28 cellular contexts compared by ENCODE assay signal in the genomic region with DNA sequence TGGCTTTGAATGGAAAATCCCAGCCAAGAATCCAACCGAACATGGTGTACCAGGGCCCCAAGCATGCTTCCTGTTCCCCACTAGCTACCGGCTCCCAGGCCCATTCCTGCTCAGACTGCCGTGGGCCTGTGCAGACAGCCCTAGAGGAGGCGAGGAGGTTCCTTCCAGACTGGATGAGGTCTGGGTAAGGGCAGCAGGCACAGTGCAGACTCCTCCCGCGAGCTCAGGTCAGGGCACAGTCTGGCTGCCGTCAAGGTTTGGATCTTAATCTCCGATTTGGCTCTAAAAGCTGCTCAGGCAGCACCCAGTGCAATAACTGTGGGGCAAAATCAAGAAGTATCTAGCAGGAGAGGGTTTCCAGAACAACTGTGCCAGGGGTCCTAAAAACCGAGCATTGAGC. TPM values are rescaled to one million over a fixed set of nuclear protein-coding genes. Genes with fewer than 3 reads are reported as not detected.
DNase-seq lines count a peak whose midpoint lies in the region; ATAC-seq and TF ChIP-seq lines count a peak whose summit lies in the region.
"Had no signal": no experiment of that assay in that cellular context is flagged by ENCODE, and none has a peak within 500 bp of the region (broad histone marks: within the 10 kb centered on the region; RNA-seq: fewer than 3 reads in every experiment).

No MANE protein-coding gene starts in this region.

- peak overlapping the region; percentile 28 for H3K4me3 Mint-ChIP-seq in neural progenitor cell
- H3K4me3 Mint-ChIP-seq: CD8-positive, alpha-beta T cell; IgD-negative memory B cell had no signal

- no peak overlapping the region for H3K27ac ChIP-seq in right atrium auricular region
- H3K27ac ChIP-seq in hepatocyte: peak overlapping the region; percentile 45
- no peak overlapping the region for H3K27ac ChIP-seq in neural progenitor cell
- no peak overlapping the region for H3K27ac ChIP-seq in brain microvascular endothelial cell

- no peak for ATAC-seq in GM18502 (IDR thresholded peaks at IDR 0.05; ENCODE audit: poor library complexity, unreplicated experiment)
- ATAC-seq: CD8-positive, alpha-beta T cell; PC-3 had no signal

- peaks cover 6% of the 10 kb centered on the region for H3K27me3 Mint-ChIP-seq in neural progenitor cell (ENCODE audit: insufficient read depth, low read depth)

- no peaks in the 10 kb centered on the region for H3K27me3 ChIP-seq in right atrium auricular region
- H3K27me3 ChIP-seq in hepatocyte: no peaks in the 10 kb centered on the region
- H3K27me3 ChIP-seq in neural progenitor cell: no peaks in the 10 kb centered on the region
- H3K27me3 ChIP-seq in brain microvascular endothelial cell (replicated peaks): no peaks in the 10 kb centered on the region

- H3K9me3 Mint-ChIP-seq in neural progenitor cell: no peaks in the 10 kb centered on the region
- H3K9me3 Mint-ChIP-seq: CD8-positive, alpha-beta T cell; IgD-negative memory B cell had no signal

- no peak for TF ChIP-seq CTCF in right atrium auricular region (IDR thresholded peaks at IDR 0.05)
- no peak for TF ChIP-seq CTCF in hepatocyte (IDR thresholded peaks at IDR 0.05; ENCODE audit: poor library complexity)
- no peak for TF ChIP-seq CTCF in neural progenitor cell (IDR thresholded peaks at IDR 0.05)
- TF ChIP-seq CTCF in brain microvascular endothelial cell (IDR thresholded peaks at IDR 0.05; ENCODE audit: low read depth, low read length, missing control alignments): no peak

- H3K36me3 ChIP-seq in right atrium auricular region (no peaks in the 10 kb centered on the region), hepatocyte (replicated peaks; ENCODE audit: insufficient read depth, low read depth) (no peaks in the 10 kb centered on the region), neural progenitor cell (no peaks in the 10 kb centered on the region), brain microvascular endothelial cell (replicated peaks) (no peaks in the 10 kb centered on the region)

- no peak overlapping the region for H3K9ac ChIP-seq in neural progenitor cell

- WGBS in hepatocyte (ENCODE audit: low lambda C conversion rate, missing lambda C conversion rate): 89% methylated on average over 9 of the region's 9 CpGs

- peaks cover 25% of the 10 kb centered on the region for H3K4me1 Mint-ChIP-seq in neural progenitor cell
- H3K4me1 Mint-ChIP-seq: IgD-negative memory B cell had no signal

- no peaks in the 10 kb centered on the region for H3K9me2 ChIP-seq in hepatocyte (replicated peaks; ENCODE audit: insufficient read depth)

- H3K36me3 Mint-ChIP-seq in neural progenitor cell: no peaks in the 10 kb centered on the region
- H3K36me3 Mint-ChIP-seq: CD8-positive, alpha-beta T cell; IgD-negative memory B cell had no signal

- H3K27ac Mint-ChIP-seq in neural progenitor cell: peak overlapping the region; percentile 90
- H3K27ac Mint-ChIP-seq: CD8-positive, alpha-beta T cell; IgD-negative memory B cell had no signal

- H3K4me3 ChIP-seq in right atrium auricular region (no peak overlapping the region), hepatocyte (no peak overlapping the region), neural progenitor cell (no peak overlapping the region), brain microvascular endothelial cell (ENCODE audit: low read depth, low read length) (no peak overlapping the region)

- DNase-seq in right atrium auricular region (ENCODE audit: low spot score): peak; percentile 49
- DNase-seq in cardiac septum (ENCODE audit: low spot score): no peak
- no peak for DNase-seq in hepatocyte (ENCODE audit: low spot score)
- DNase-seq in neural progenitor cell (ENCODE audit: low spot score): no peak
- DNase-seq in stimulated activated naive CD4-positive, alpha-beta T cell treated with Interleukin-2 at 50 U/mL for 16 hours (lab: John Stamatoyannopoulos, UW): no peak
- DNase-seq in brain microvascular endothelial cell: no peak
- no peak for DNase-seq in posterior vena cava (ENCODE audit: low spot score)
- DNase-seq: AML-193; C1 segment of cervical spinal cord; CD8-positive, alpha-beta T cell; DMS53; GDM1; Karpas-422; MV-4-11; NCI-H1694; NCI-H2081; NCI-H2171; NCI-H345; NCI-H524 treated with DMSO at 0.1 percent for 48 hours; PC-3; Right ventricle myocardium superior had no signal

- intact Hi-C loops in cardiac septum (cut with DNase I) (no loop called here), posterior vena cava (cut with DNase I) (no loop called here)

- H3K79me2 ChIP-seq in hepatocyte (no peaks in the 10 kb centered on the region), neural progenitor cell (ENCODE audit: low read depth) (no peaks in the 10 kb centered on the region)

- no peak overlapping the region for H3K4me2 ChIP-seq in hepatocyte
- peak overlapping the region; percentile 52 for H3K4me2 ChIP-seq in neural progenitor cell

- no peaks in the 10 kb centered on the region for H3K4me1 ChIP-seq in right atrium auricular region
- peaks cover 7% of the 10 kb centered on the region for H3K4me1 ChIP-seq in hepatocyte (ENCODE audit: insufficient read depth)
- peaks cover 13% of the 10 kb centered on the region for H3K4me1 ChIP-seq in neural progenitor cell

- in situ Hi-C loops in brain microvascular endothelial cell (cut with HindIII; ENCODE audit: low pct_ligation_motif_present, low sequenced_read_pairs): no loop called here

- H2AFZ ChIP-seq in hepatocyte (no peak overlapping the region), neural progenitor cell (replicated peaks) (no peak overlapping the region)

- H3K9me3 ChIP-seq in right atrium auricular region (no peaks in the 10 kb centered on the region), hepatocyte (ENCODE audit: low read depth) (no peaks in the 10 kb centered on the region), neural progenitor cell (ENCODE audit: low read depth) (no peaks in the 10 kb centered on the region)

- H4K20me1 ChIP-seq in hepatocyte (ENCODE audit: insufficient read depth, poor library complexity, severe bottlenecking) (no peaks in the 10 kb centered on the region), neural progenitor cell (ENCODE audit: low read depth) (no peaks in the 10 kb centered on the region)

- peaks cover 12% of the 10 kb centered on the region for H3F3A ChIP-seq in neural progenitor cell (ENCODE audit: low read depth)

RNA-seq across cellular contexts. Expression of a gene that starts 19.3 kb away (rescaled TPM):
- not detected for total RNA-seq in right atrium auricular region
- not detected for total RNA-seq in cardiac septum
- total RNA-seq in hepatocyte: 2,638 and 3,184 TPM in 2 replicates
- polyA plus RNA-seq in hepatocyte: 3,342 and 4,943 TPM in 2 replicates
- total RNA-seq in neural progenitor cell (ENCODE audit: low replicate concordance): 1.8 TPM in 1 of 2 replicates, not detected in the other
- total RNA-seq in posterior vena cava: not detected
- total RNA-seq: A172; CD8-positive, alpha-beta T cell; H4; M059J; PC-3; Right ventricle myocardium superior; RPMI7951 had no signal
- polyA plus RNA-seq: AG04450, IgD-negative memory B cell had no signal

Comparison
In these comparisons a context has a peak if more than half of its experiments do, and no peak if none do; other contexts are left out.
1. RNA of a gene that starts 19.3 kb away (total RNA-seq): 2,638 to 3,184 TPM in hepatocyte; 1.8 TPM in neural progenitor cell, not detected in right atrium auricular region, not detected in cardiac septum (single experiment) and not detected in posterior vena cava; every median in the first group is over 100 times any median in the second.